8 cellular contexts compared by ENCODE assay signal in the genomic region with DNA sequence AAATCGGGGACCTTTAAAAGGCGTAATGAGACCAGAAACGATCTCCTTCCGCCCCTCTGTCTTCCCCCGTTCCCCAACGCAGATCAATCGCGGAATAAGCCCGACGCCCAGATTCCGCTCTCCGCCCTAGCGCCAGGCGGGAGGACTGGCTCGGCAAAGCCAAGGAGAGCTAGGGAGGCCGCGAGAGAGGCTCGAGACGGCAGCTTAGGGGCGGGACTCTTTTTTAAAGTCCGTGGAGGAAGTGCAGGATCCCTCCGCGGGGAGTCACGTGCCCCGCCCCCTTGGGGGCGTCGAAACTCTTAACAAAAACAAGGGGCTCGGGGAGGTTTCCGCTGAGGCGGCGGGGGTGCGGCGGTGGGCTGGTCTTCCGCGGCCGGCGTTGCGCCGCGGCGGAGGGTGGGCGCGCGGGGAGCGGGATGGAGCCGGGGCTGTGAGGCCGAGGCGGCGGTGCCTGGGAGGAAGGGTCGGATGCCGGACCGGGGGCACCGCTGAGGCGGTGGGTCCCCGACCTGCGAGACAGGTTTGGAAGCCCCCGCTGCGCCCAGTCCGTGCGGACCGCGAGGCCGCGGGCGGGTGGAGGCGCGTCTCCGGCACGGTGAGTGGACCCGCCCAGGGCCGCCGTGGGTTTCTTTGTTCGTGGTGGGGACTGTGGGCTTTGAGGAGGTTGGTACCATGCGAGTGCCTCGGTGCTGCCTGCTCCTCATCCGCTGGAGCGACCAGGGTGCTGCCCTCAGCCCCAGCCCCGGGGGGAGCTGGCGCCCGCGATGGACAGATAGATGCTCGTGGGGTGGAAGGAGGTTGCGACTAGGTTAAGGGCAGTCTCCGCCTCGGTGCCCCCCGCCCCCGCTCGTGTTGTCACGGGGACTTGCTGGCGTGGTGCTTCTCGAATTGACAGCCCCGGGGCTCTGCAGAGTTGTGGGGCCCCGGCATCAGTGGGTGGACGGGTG. TPM values are rescaled to one million over a fixed set of nuclear protein-coding genes. Genes with fewer than 3 reads are reported as not detected.
DNase-seq lines count a peak whose midpoint lies in the region; ATAC-seq and TF ChIP-seq lines count a peak whose summit lies in the region.

A gene with protein sequence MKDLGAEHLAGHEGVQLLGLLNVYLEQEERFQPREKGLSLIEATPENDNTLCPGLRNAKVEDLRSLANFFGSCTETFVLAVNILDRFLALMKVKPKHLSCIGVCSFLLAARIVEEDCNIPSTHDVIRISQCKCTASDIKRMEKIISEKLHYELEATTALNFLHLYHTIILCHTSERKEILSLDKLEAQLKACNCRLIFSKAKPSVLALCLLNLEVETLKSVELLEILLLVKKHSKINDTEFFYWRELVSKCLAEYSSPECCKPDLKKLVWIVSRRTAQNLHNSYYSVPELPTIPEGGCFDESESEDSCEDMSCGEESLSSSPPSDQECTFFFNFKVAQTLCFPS (plus strand): TSS at position 296 of the 947 bp plus-strand sequence. CDS start 1,326 bp downstream, outside the sequence.

- peak within 1 kb of the TSS; percentile 88 for H3K4me3 Mint-ChIP-seq in activated CD4-positive, alpha-beta T cell treated with anti-CD3 and anti-CD28 coated beads, Interleukin-2, amount 10 ng/mL, durations not matched to agents 7 days and 5 days

- CTCF ChIA-PET in activated CD4-positive, alpha-beta T cell treated with anti-CD3 and anti-CD28 coated beads, Interleukin-2, amount 10 ng/mL, durations not matched to agents 7 days and 5 days (lab: Charles Lee) = interaction anchor here (2.1 kb wide), 1 partner anchor 61 kb away, joined by 5 read pairs; no protein-coding TSS in a partner anchor

- ATAC-seq in HG03108 (IDR thresholded peaks at IDR 0.05; ENCODE audit: unreplicated experiment) (peak; percentile 11), right lobe of liver (peak; percentile 49 to 62 (median 54))

- peak within 1 kb of the TSS; percentile 83 to 95 (median 89) for H3K27ac ChIP-seq in right lobe of liver

- peaks cover 25% of the 10 kb centered on the region for H3K36me3 Mint-ChIP-seq in activated CD4-positive, alpha-beta T cell treated with anti-CD3 and anti-CD28 coated beads, Interleukin-2, amount 10 ng/mL, durations not matched to agents 7 days and 5 days (ENCODE audit: low read depth)

- TF ChIP-seq CTCF in right lobe of liver (IDR thresholded peaks at IDR 0.05) = no peak

- H3K4me1 ChIP-seq in right lobe of liver = peaks cover 0 to 10% (median 0%) of the 10 kb centered on the region in 4 donors

- no peaks in the 10 kb centered on the region for H3K9me3 ChIP-seq in right lobe of liver

- H3K27me3 ChIP-seq in right lobe of liver = no peaks in the 10 kb centered on the region

- intact Hi-C loops in right lobe of liver (cut with DNase I) = no loop called here

- H3K4me1 Mint-ChIP-seq in activated CD4-positive, alpha-beta T cell treated with anti-CD3 and anti-CD28 coated beads, Interleukin-2, amount 10 ng/mL, durations not matched to agents 7 days and 5 days = peaks cover 46% of the 10 kb centered on the region

- H3K9me3 Mint-ChIP-seq in activated CD4-positive, alpha-beta T cell treated with anti-CD3 and anti-CD28 coated beads, Interleukin-2, amount 10 ng/mL, durations not matched to agents 7 days and 5 days = no peaks in the 10 kb centered on the region

- H3K4me3 ChIP-seq in right lobe of liver = peak within 1 kb of the TSS; percentile 87 to 90 (median 89)

- peak; percentile 61 for TF ChIP-seq POLR2A in right lobe of liver (IDR thresholded peaks at IDR 0.05)

- peaks cover 0 to 12% (median 0%) of the 10 kb centered on the region in 4 donors for H3K36me3 ChIP-seq in right lobe of liver

- DNase-seq in SHP77 (lab: John Stamatoyannopoulos, UW) = peak; percentile 84 to 93
- DNase-seq in SHP77 treated with DMSO at 0.1 percent for 48 hours (lab: John Stamatoyannopoulos, UW) = no peak
- peak; percentile 77 to 95 for DNase-seq in NCI-H446 (lab: John Stamatoyannopoulos, UW)
- DNase-seq in activated CD4-positive, alpha-beta T cell treated with anti-CD3 and anti-CD28 coated beads, Interleukin-2, amount 10 ng/mL, durations not matched to agents 7 days and 5 days = peak; percentile 89
- DNase-seq in dedifferentiated amniotic fluid mesenchymal stem cell (ENCODE audit: extremely low spot score) = peak; percentile 92
- DNase-seq in right lobe of liver = peak; percentile 83 to 85 (median 84)
- peak; percentile 73 to 79 for DNase-seq in stimulated activated CD4-positive, alpha-beta T cell treated with anti-CD3 and anti-CD28 coated beads, Interleukin-4, amount 100 ng/mL, for 4 hours

- H3K27me3 Mint-ChIP-seq in activated CD4-positive, alpha-beta T cell treated with anti-CD3 and anti-CD28 coated beads, Interleukin-2, amount 10 ng/mL, durations not matched to agents 7 days and 5 days = no peaks in the 10 kb centered on the region

- peak within 1 kb of the TSS; percentile 95 for H3K27ac Mint-ChIP-seq in activated CD4-positive, alpha-beta T cell treated with anti-CD3 and anti-CD28 coated beads, Interleukin-2, amount 10 ng/mL, durations not matched to agents 7 days and 5 days

- 1% methylated on average over 10 of the region's 94 CpGs for WGBS in right lobe of liver (ENCODE audit: insufficient coverage, low coverage, low lambda C conversion rate, missing lambda C conversion rate)

- POLR2A ChIA-PET in activated CD4-positive, alpha-beta T cell treated with anti-CD3 and anti-CD28 coated beads, Interleukin-2, amount 10 ng/mL, durations not matched to agents 7 days and 5 days (lab: Charles Lee) = interaction anchor here (0.7 kb wide), 1 partner anchor 162 kb away, joined by 3 read pairs; no protein-coding TSS in a partner anchor

RNA-seq across cellular contexts. Expression of the gene that starts here (rescaled TPM):
- 10 to 100 TPM; 28.1 to 31.5 TPM for total RNA-seq in activated CD4-positive, alpha-beta T cell treated with anti-CD3 and anti-CD28 coated beads, Interleukin-2, amount 10 ng/mL, durations not matched to agents 7 days and 5 days
- total RNA-seq in right lobe of liver = 10 to 100 TPM in 2 of 6 experiments, 1 to 10 TPM in 4; 3.3 to 15.6 (median 6.1) TPM
